In genomic region chr9:93127395-93127911, GRCh38 we compare ENCODE assay signal across 9 cellular contexts. TPM values are rescaled to one million over a fixed set of nuclear protein-coding genes. Genes with fewer than 3 reads are reported as not detected.
DNase-seq lines count a peak whose midpoint lies in the region; ATAC-seq and TF ChIP-seq lines count a peak whose summit lies in the region.
"Had no signal": no experiment of that assay in that cellular context is flagged by ENCODE, and none has a peak within 500 bp of the region (broad histone marks: within the 10 kb centered on the region; RNA-seq: fewer than 3 reads in every experiment).

No MANE protein-coding gene starts in this region.

- no peak for DNase-seq in activated CD8-positive, alpha-beta T cell treated with anti-CD3 and anti-CD28 coated beads for 36 hours
- DNase-seq in heart left ventricle (peak in 3 of 5 donors; percentile 33 to 64 (median 40)), PC-3 (no peak), foreskin keratinocyte (no peak), BE2C (no peak)

- H3K4me1 Mint-ChIP-seq in activated CD8-positive, alpha-beta T cell treated with anti-CD3 and anti-CD28 coated beads for 36 hours (ENCODE audit: low read depth): peaks cover 61% of the 10 kb centered on the region

- no peaks in the 10 kb centered on the region for H3K27me3 Mint-ChIP-seq in activated CD8-positive, alpha-beta T cell treated with anti-CD3 and anti-CD28 coated beads for 36 hours

- no peaks in the 10 kb centered on the region for H3F3A ChIP-seq in PC-3 (ENCODE audit: low read length, unreplicated experiment)

- WGBS in heart left ventricle, 4 donors: 35 to 52% (median 47%) methylated on average over 7 to 8 of the region's 8 CpGs

- H3K4me3 Mint-ChIP-seq in activated CD8-positive, alpha-beta T cell treated with anti-CD3 and anti-CD28 coated beads for 36 hours: peak overlapping the region; percentile 55
- H3K4me3 Mint-ChIP-seq: neural crest cell had no signal

- intact Hi-C loops in activated CD8-positive, alpha-beta T cell treated with anti-CD3 and anti-CD28 coated beads for 36 hours (cut with micrococcal nuclease): no loop called here
- intact Hi-C loops in heart left ventricle (cut with DNase I) (no loop called here), PC-3 (cut with micrococcal nuclease) (no loop called here)

- no peaks in the 10 kb centered on the region for H3K9me2 ChIP-seq in PC-3 (replicated peaks; ENCODE audit: low read length)

- no peak overlapping the region for H3K4me2 ChIP-seq in PC-3 (ENCODE audit: low read length)

- no peak for TF ChIP-seq CTCF in HEK293 (tag by site-specific recombination; IDR thresholded peaks at IDR 0.05)
- no peak for TF ChIP-seq CTCF in activated CD8-positive, alpha-beta T cell treated with anti-CD3 and anti-CD28 coated beads for 36 hours (IDR thresholded peaks at IDR 0.05)
- no peak for TF ChIP-seq CTCF in heart left ventricle (IDR thresholded peaks at IDR 0.05)
- TF ChIP-seq CTCF in PC-3 (conservative IDR thresholded peaks at IDR 0.05; ENCODE audit: low read depth, low read length): no peak
- TF ChIP-seq CTCF in foreskin keratinocyte (conservative IDR thresholded peaks at IDR 0.05): no peak
- TF ChIP-seq CTCF in BE2C (IDR thresholded peaks at IDR 0.05; ENCODE audit: low read depth, low read length): no peak

- H4K20me1 ChIP-seq in PC-3 (ENCODE audit: low read length): no peaks in the 10 kb centered on the region

- H3K79me2 ChIP-seq in PC-3 (ENCODE audit: low read length): peaks cover 9% of the 10 kb centered on the region; the same call in 1 of the 2 replicates

- H3K27me3 ChIP-seq in heart left ventricle (no peaks in the 10 kb centered on the region), rectal smooth muscle tissue (ENCODE audit: control insufficient read depth, insufficient read depth, low read length) (no peaks in the 10 kb centered on the region), PC-3 (ENCODE audit: low read length) (no peaks in the 10 kb centered on the region), foreskin keratinocyte (no peaks in the 10 kb centered on the region), BE2C (no peaks in the 10 kb centered on the region)

- H2AFZ ChIP-seq in PC-3 (ENCODE audit: low read length): no peak overlapping the region

- H3K9me3 Mint-ChIP-seq in activated CD8-positive, alpha-beta T cell treated with anti-CD3 and anti-CD28 coated beads for 36 hours: no peaks in the 10 kb centered on the region
- H3K9me3 Mint-ChIP-seq: neural crest cell had no signal

- CTCF ChIA-PET in HEK293 (lab: Yijun Ruan, JAX): interaction anchor here (0.6 to 1.3 kb wide), 2 partner anchors 18 to 26 kb away, joined by 3 read pairs; no protein-coding TSS in a partner anchor
- CTCF ChIA-PET in activated CD8-positive, alpha-beta T cell treated with anti-CD3 and anti-CD28 coated beads for 36 hours (lab: Charles Lee): interaction anchor here (1.5 to 4.5 kb wide), 5 partner anchors 7 to 124 kb away, joined by 3 to 27 read pairs (median 4); no protein-coding TSS in a partner anchor
- CTCF ChIA-PET in PC-3 (lab: Charles Lee): no interaction called here

- H3K4me1 ChIP-seq in HEK293 (ENCODE audit: control insufficient read depth, insufficient read depth, low read length) (no peaks in the 10 kb centered on the region), heart left ventricle (peaks cover 8 to 81% (median 60%) of the 10 kb centered on the region in 12 donors), rectal smooth muscle tissue (ENCODE audit: control insufficient read depth, insufficient read depth, low read length) (peaks cover 62% of the 10 kb centered on the region), PC-3 (ENCODE audit: insufficient read depth, low read length) (peaks cover 3% of the 10 kb centered on the region; the same call in 1 of the 2 replicates), foreskin keratinocyte (no peaks in the 10 kb centered on the region), BE2C (peaks cover 14% of the 10 kb centered on the region; the same call in 1 of the 2 replicates)

- no peaks in the 10 kb centered on the region for H3K9me3 ChIP-seq in HEK293 (ENCODE audit: control insufficient read depth, insufficient read depth, low read depth, low read length)
- H3K9me3 ChIP-seq in heart left ventricle: no peaks in the 10 kb centered on the region
- no peaks in the 10 kb centered on the region for H3K9me3 ChIP-seq in PC-3 (ENCODE audit: low read length)
- H3K9me3 ChIP-seq in BE2C: no peaks in the 10 kb centered on the region

- POLR2A ChIA-PET in HEK293 (lab: Yijun Ruan, JAX): no interaction called here
- POLR2A ChIA-PET in activated CD8-positive, alpha-beta T cell treated with anti-CD3 and anti-CD28 coated beads for 36 hours (lab: Charles Lee): interaction anchor here (0.7 to 1.7 kb wide), 3 partner anchors 9 to 59 kb away, joined by 4 to 8 read pairs (median 5); no protein-coding TSS in a partner anchor
- POLR2A ChIA-PET in PC-3 (lab: Charles Lee; ENCODE audit: unreplicated experiment): no interaction called here

- H3K4me3 ChIP-seq in HEK293 (ENCODE audit: low read depth, low read length): no peak overlapping the region
- peak overlapping the region in 1 of 12 donors; percentile 10 for H3K4me3 ChIP-seq in heart left ventricle
- peak overlapping the region; percentile 47 for H3K4me3 ChIP-seq in rectal smooth muscle tissue (ENCODE audit: low read length)
- no peak overlapping the region for H3K4me3 ChIP-seq in PC-3 (ENCODE audit: low read length)
- no peak overlapping the region for H3K4me3 ChIP-seq in BE2C (ENCODE audit: low read depth, low read length)

- no peak for ATAC-seq in activated CD8-positive, alpha-beta T cell treated with anti-CD3 and anti-CD28 coated beads for 36 hours
- ATAC-seq in heart left ventricle (peak in 3 of 4 donors; percentile 5 to 29 (median 12)), HG02973 (IDR thresholded peaks at IDR 0.05; ENCODE audit: unreplicated experiment) (no peak), PC-3 (no peak), foreskin keratinocyte (no peak)

- H3K27ac ChIP-seq in HEK293 (ENCODE audit: extremely low read depth, low read depth, low read length) (no peak overlapping the region), heart left ventricle (peak overlapping the region in 11 of 12 donors; percentile 3 to 96 (median 69)), rectal smooth muscle tissue (ENCODE audit: low read depth, low read length) (peak overlapping the region; percentile 88), PC-3 (ENCODE audit: low read length) (no peak overlapping the region), foreskin keratinocyte (no peak overlapping the region)

- H3K9ac ChIP-seq in rectal smooth muscle tissue (ENCODE audit: low read length): peak overlapping the region; percentile 10
- H3K9ac ChIP-seq in PC-3 (ENCODE audit: low read length): no peak overlapping the region

- no peak for TF ChIP-seq POLR2A in heart left ventricle (IDR thresholded peaks at IDR 0.05)

- no TSS peak for BruUV-seq in PC-3 (replicated peaks; lab: Mats Ljungman, UMichigan)

- peaks cover 47% of the 10 kb centered on the region for H3K36me3 Mint-ChIP-seq in activated CD8-positive, alpha-beta T cell treated with anti-CD3 and anti-CD28 coated beads for 36 hours (ENCODE audit: low read depth)

- H3K36me3 ChIP-seq in HEK293 (ENCODE audit: control insufficient read depth in 2 of 2, insufficient read depth in 1 of 2, low read length in 2 of 2) (peaks cover 0 to 42% of the 10 kb centered on the region in 2 experiments; a peak in 2 of 3 replicates), heart left ventricle (peaks cover 0 to 60% (median 32%) of the 10 kb centered on the region in 9 donors), rectal smooth muscle tissue (ENCODE audit: control insufficient read depth, insufficient read depth, low read length) (peaks cover 9% of the 10 kb centered on the region), PC-3 (ENCODE audit: low read depth, low read length) (no peaks in the 10 kb centered on the region), BE2C (peaks cover 11% of the 10 kb centered on the region)

- H3K27ac Mint-ChIP-seq in activated CD8-positive, alpha-beta T cell treated with anti-CD3 and anti-CD28 coated beads for 36 hours: peak overlapping the region; percentile 87

TF ChIP-seq in HEK293, 187 proteins besides CTCF, POLR2A, EP300 and RAD21 (continues in another document):
- TF ChIP-seq, protein P1, sequence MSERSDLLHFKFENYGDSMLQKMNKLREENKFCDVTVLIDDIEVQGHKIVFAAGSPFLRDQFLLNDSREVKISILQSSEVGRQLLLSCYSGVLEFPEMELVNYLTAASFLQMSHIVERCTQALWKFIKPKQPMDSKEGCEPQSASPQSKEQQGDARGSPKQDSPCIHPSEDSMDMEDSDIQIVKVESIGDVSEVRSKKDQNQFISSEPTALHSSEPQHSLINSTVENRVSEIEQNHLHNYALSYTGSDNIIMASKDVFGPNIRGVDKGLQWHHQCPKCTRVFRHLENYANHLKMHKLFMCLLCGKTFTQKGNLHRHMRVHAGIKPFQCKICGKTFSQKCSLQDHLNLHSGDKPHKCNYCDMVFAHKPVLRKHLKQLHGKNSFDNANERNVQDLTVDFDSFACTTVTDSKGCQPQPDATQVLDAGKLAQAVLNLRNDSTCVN (tag by site-specific recombination; optimal IDR thresholded peaks at IDR 0.05): no peak

RNA-seq across cellular contexts. Expression of gene NINJ1, which starts 6.6 kb away (rescaled TPM):
- total RNA-seq in activated CD8-positive, alpha-beta T cell treated with anti-CD3 and anti-CD28 coated beads for 36 hours: 100 to 1,000 TPM; 118 to 120 TPM
- total RNA-seq in heart left ventricle (10 to 100 TPM; 42.2 to 96.1 (median 56.3) TPM), PC-3 (2014; rRNA removed) (28.8 and 30.5 TPM in 2 replicates), foreskin keratinocyte (15.8 and 17.7 TPM in 2 replicates)
- polyA plus RNA-seq in heart left ventricle (10 to 100 TPM; 52.0 to 52.9 TPM), foreskin keratinocyte (24.6 and 29.8 TPM in 2 replicates)
- polyA plus RNA-seq in BE2C (2012; ENCODE audit: insufficient read depth, insufficient read length, low read depth): 104 TPM

RNA-seq across cellular contexts. Expression of gene CARD19, which starts 31.4 kb away (rescaled TPM):
- total RNA-seq in activated CD8-positive, alpha-beta T cell treated with anti-CD3 and anti-CD28 coated beads for 36 hours: 10 to 100 TPM; 42.9 to 43.4 TPM
- total RNA-seq in heart left ventricle: 10 to 100 TPM; 24.2 to 46.2 (median 27.5) TPM
- 10 to 100 TPM; 38.9 to 42.7 TPM for polyA plus RNA-seq in heart left ventricle
- 68.6 and 86.0 TPM in 2 replicates for total RNA-seq in PC-3 (2014; rRNA removed)
- total RNA-seq in foreskin keratinocyte: 31.1 TPM in 2 replicates
- 46.3 and 47.5 TPM in 2 replicates for polyA plus RNA-seq in foreskin keratinocyte
- 90.7 TPM for polyA plus RNA-seq in BE2C (2012; ENCODE audit: insufficient read depth, insufficient read length, low read depth)

RNA-seq across cellular contexts. Expression of gene WNK2, which starts 56.5 kb away (rescaled TPM):
- 1 to 10 TPM; 1.7 to 2.8 TPM for total RNA-seq in activated CD8-positive, alpha-beta T cell treated with anti-CD3 and anti-CD28 coated beads for 36 hours
- 100 to 1,000 TPM; 107 to 206 (median 129) TPM for total RNA-seq in heart left ventricle
- polyA plus RNA-seq in heart left ventricle: 10 to 100 TPM; 29.4 to 97.5 TPM
- total RNA-seq in PC-3 (2014; rRNA removed): 11.7 and 15.5 TPM in 2 replicates
- 0.04 and 0.14 TPM in 2 replicates for total RNA-seq in foreskin keratinocyte
- 0.10 TPM in 1 of 2 replicates, not detected in the other for polyA plus RNA-seq in foreskin keratinocyte
- 7.2 TPM for polyA plus RNA-seq in BE2C (2012; ENCODE audit: insufficient read depth, insufficient read length, low read depth)

Comparison
In these comparisons a context has a peak if more than half of its experiments do, and no peak if none do; other contexts are left out.
1. H3K27ac ChIP-seq: peak in heart left ventricle (11 of 12) and rectal smooth muscle tissue (single experiment); none in HEK293 (single experiment), PC-3 (single experiment) and foreskin keratinocyte (single experiment).
2. ATAC-seq: peak in heart left ventricle (3 of 4); none in activated CD8-positive, alpha-beta T cell treated with anti-CD3 and anti-CD28 coated beads for 36 hours (single experiment), HG02973 (single experiment), PC-3 (single experiment) and foreskin keratinocyte (single experiment).
3. DNase-seq: peak in heart left ventricle (3 of 5); none in activated CD8-positive, alpha-beta T cell treated with anti-CD3 and anti-CD28 coated beads for 36 hours (single experiment), PC-3 (single experiment), foreskin keratinocyte (0 of 2) and BE2C (single experiment).